8 cellular contexts compared by ENCODE assay signal in genomic region chr21:33761104-33762036, GRCh38.
A peak's percentile ranks its signal among the peaks of the same experiment; 100 is the strongest.
DNase-seq lines count a peak whose midpoint lies in the region; ATAC-seq and TF ChIP-seq lines count a peak whose summit lies in the region.

No MANE protein-coding gene starts in this region.

- peak overlapping the region; percentile 93 for H3K27ac Mint-ChIP-seq in HFFc6
- H3K27ac Mint-ChIP-seq in activated CD4-positive, alpha-beta T cell treated with anti-CD3 and anti-CD28 coated beads for 36 hours: no peak overlapping the region

- H3K36me3 Mint-ChIP-seq in HFFc6 (ENCODE audit: low read depth): peaks cover 37% of the 10 kb centered on the region
- no peaks in the 10 kb centered on the region for H3K36me3 Mint-ChIP-seq in activated CD4-positive, alpha-beta T cell treated with anti-CD3 and anti-CD28 coated beads for 36 hours (ENCODE audit: low read depth)

- DNase-seq in HFFc6: peak; percentile 96
- DNase-seq in SW 1271 (lab: John Stamatoyannopoulos, UW): peak; percentile 50 to 89
- peak; percentile 35 for DNase-seq in foreskin melanocyte
- peak; percentile 97 for DNase-seq in pulmonary artery endothelial cell (ENCODE audit: low read depth, low spot score)
- no peak for DNase-seq in NCI-H2227 treated with DMSO at 0.1 percent for 48 hours (lab: John Stamatoyannopoulos, UW)
- DNase-seq in activated CD4-positive, alpha-beta T cell treated with anti-CD3 and anti-CD28 coated beads for 36 hours: no peak

- no peaks in the 10 kb centered on the region for H3K9me3 Mint-ChIP-seq in HFFc6
- H3K9me3 Mint-ChIP-seq in activated CD4-positive, alpha-beta T cell treated with anti-CD3 and anti-CD28 coated beads for 36 hours (ENCODE audit: low read depth): no peaks in the 10 kb centered on the region

- no peak for ATAC-seq in HG02981 (IDR thresholded peaks at IDR 0.05; ENCODE audit: unreplicated experiment)
- no peak for ATAC-seq in GM21723 (IDR thresholded peaks at IDR 0.05; ENCODE audit: unreplicated experiment)
- ATAC-seq in activated CD4-positive, alpha-beta T cell treated with anti-CD3 and anti-CD28 coated beads for 36 hours: no peak

- CTCF ChIA-PET in activated CD4-positive, alpha-beta T cell treated with anti-CD3 and anti-CD28 coated beads for 36 hours (lab: Charles Lee): no interaction called here

- intact Hi-C loops in activated CD4-positive, alpha-beta T cell treated with anti-CD3 and anti-CD28 coated beads for 36 hours (cut with DNase I, micrococcal nuclease): no loop called here

- no peak for TF ChIP-seq CTCF in HFFc6 (IDR thresholded peaks at IDR 0.05)

- H3K4me3 Mint-ChIP-seq in HFFc6: peak overlapping the region; percentile 82
- no peak overlapping the region for H3K4me3 Mint-ChIP-seq in activated CD4-positive, alpha-beta T cell treated with anti-CD3 and anti-CD28 coated beads for 36 hours

- POLR2A ChIA-PET in activated CD4-positive, alpha-beta T cell treated with anti-CD3 and anti-CD28 coated beads for 36 hours (lab: Charles Lee): no interaction called here

- H3K27me3 Mint-ChIP-seq in HFFc6 (ENCODE audit: insufficient read depth): peaks cover 3% of the 10 kb centered on the region; the same call in 1 of the 2 replicates
- no peaks in the 10 kb centered on the region for H3K27me3 Mint-ChIP-seq in activated CD4-positive, alpha-beta T cell treated with anti-CD3 and anti-CD28 coated beads for 36 hours

- peaks cover 73% of the 10 kb centered on the region for H3K4me1 Mint-ChIP-seq in HFFc6 (ENCODE audit: low read depth)
- no peaks in the 10 kb centered on the region for H3K4me1 Mint-ChIP-seq in activated CD4-positive, alpha-beta T cell treated with anti-CD3 and anti-CD28 coated beads for 36 hours

Comparison
In these comparisons a context has a peak if more than half of its experiments do, and no peak if none do; other contexts are left out.
1. DNase-seq: peak in HFFc6 (single experiment), SW 1271 (2 of 2), foreskin melanocyte (single experiment) and pulmonary artery endothelial cell (single experiment); none in NCI-H2227 treated with DMSO at 0.1 percent for 48 hours (single experiment) and activated CD4-positive, alpha-beta T cell treated with anti-CD3 and anti-CD28 coated beads for 36 hours (single experiment).